Comparison of ENCODE assay signal across 1 cellular context in the genomic region with DNA sequence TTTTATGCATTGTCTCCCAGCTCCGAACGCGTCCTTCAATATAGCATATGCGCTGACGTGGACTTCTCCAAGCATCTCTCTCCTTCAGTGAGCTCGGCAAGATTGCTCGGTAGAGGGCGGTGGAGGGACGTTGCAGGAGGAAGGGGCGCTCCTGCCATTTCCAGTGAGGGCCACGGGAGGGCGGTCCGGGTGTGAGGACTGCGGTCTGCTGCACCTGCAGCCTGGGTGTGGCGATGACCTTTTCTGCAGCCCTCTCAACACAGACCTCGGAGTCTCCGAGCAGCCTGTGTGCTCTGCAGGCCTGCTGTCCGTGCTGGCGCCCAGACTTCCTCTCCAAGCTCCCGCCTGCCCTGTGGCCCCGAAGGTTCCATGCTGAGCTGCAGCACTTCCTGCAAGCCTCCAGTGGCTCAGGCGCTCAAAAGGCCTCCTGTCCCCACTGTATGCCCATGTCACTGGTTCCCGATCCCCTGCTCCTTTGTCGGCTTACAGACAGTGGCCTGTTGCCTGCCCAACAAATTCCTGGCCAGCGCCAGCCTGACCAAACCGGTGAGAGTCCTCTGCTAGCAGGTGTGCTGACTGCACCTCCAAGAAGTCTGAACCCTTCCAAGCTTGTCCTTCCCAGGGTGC.
TF ChIP-seq lines count a peak whose summit lies in the region.

No MANE protein-coding gene starts in this region.

TF ChIP-seq in HepG2, 621 proteins besides CTCF, POLR2A, EP300 and RAD21 (continued from another document and continues in another):
- TF ChIP-seq, protein P1, sequence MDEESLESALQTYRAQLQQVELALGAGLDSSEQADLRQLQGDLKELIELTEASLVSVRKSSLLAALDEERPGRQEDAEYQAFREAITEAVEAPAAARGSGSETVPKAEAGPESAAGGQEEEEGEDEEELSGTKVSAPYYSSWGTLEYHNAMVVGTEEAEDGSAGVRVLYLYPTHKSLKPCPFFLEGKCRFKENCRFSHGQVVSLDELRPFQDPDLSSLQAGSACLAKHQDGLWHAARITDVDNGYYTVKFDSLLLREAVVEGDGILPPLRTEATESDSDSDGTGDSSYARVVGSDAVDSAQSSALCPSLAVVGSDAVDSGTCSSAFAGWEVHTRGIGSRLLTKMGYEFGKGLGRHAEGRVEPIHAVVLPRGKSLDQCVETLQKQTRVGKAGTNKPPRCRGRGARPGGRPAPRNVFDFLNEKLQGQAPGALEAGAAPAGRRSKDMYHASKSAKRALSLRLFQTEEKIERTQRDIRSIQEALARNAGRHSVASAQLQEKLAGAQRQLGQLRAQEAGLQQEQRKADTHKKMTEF (CRISPR knock-in tag; IDR thresholded peaks at IDR 0.05): peak; percentile 37; the same call in 1 of the 2 replicates
- TF ChIP-seq ZNF121 (CRISPR knock-in tag; IDR thresholded peaks at IDR 0.05): no peak
- TF ChIP-seq ZNF737 (CRISPR knock-in tag; IDR thresholded peaks at IDR 0.05; ENCODE audit: borderline replicate concordance): no peak
- TF ChIP-seq CBFB (CRISPR knock-in tag; IDR thresholded peaks at IDR 0.05): 0 out of 2 replicates have a peak, but pooled peaks have one; percentile 47
- peak; percentile 57; the same call in 1 of the 2 replicates for TF ChIP-seq MIER3 (CRISPR knock-in tag; IDR thresholded peaks at IDR 0.05; ENCODE audit: borderline replicate concordance)
- TF ChIP-seq AHR (CRISPR knock-in tag; IDR thresholded peaks at IDR 0.05): no peak
- TF ChIP-seq, protein P2, sequence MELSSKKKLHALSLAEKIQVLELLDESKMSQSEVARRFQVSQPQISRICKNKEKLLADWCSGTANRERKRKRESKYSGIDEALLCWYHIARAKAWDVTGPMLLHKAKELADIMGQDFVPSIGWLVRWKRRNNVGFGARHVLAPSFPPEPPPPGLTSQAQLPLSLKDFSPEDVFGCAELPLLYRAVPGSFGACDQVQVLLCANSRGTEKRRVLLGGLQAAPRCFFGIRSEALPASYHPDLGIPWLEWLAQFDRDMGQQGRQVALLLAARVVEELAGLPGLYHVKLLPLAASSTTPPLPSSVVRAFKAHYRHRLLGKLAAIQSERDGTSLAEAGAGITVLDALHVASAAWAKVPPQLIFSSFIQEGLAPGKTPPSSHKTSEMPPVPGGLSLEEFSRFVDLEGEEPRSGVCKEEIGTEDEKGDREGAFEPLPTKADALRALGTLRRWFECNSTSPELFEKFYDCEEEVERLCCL (CRISPR knock-in tag; IDR thresholded peaks at IDR 0.05; ENCODE audit: borderline replicate concordance): no peak
- TF ChIP-seq ZNF839 (CRISPR knock-in tag; IDR thresholded peaks at IDR 0.05; ENCODE audit: borderline replicate concordance): no peak; the same call in 1 of the 2 replicates
- peak; percentile 94 for TF ChIP-seq SMC3 (IDR thresholded peaks at IDR 0.05; ENCODE audit: low read length)
- TF ChIP-seq EZH2 (conservative IDR thresholded peaks at IDR 0.05; ENCODE audit: low read depth, low read length): no peak
- TF ChIP-seq YEATS2 (CRISPR knock-in tag; IDR thresholded peaks at IDR 0.05; ENCODE audit: borderline replicate concordance): peak; percentile 58; the same call in 1 of the 2 replicates
- TF ChIP-seq, protein P3, sequence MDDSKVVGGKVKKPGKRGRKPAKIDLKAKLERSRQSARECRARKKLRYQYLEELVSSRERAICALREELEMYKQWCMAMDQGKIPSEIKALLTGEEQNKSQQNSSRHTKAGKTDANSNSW (CRISPR knock-in tag; IDR thresholded peaks at IDR 0.05; ENCODE audit: borderline replicate concordance): no peak
- no peak for TF ChIP-seq ZNF672 (CRISPR knock-in tag; IDR thresholded peaks at IDR 0.05)
- TF ChIP-seq MATR3 (CRISPR knock-in tag; IDR thresholded peaks at IDR 0.05): no peak
- TF ChIP-seq, protein P4, sequence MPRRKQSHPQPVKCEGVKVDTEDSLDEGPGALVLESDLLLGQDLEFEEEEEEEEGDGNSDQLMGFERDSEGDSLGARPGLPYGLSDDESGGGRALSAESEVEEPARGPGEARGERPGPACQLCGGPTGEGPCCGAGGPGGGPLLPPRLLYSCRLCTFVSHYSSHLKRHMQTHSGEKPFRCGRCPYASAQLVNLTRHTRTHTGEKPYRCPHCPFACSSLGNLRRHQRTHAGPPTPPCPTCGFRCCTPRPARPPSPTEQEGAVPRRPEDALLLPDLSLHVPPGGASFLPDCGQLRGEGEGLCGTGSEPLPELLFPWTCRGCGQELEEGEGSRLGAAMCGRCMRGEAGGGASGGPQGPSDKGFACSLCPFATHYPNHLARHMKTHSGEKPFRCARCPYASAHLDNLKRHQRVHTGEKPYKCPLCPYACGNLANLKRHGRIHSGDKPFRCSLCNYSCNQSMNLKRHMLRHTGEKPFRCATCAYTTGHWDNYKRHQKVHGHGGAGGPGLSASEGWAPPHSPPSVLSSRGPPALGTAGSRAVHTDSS (CRISPR knock-in tag; conservative IDR thresholded peaks at IDR 0.05): no peak
- no peak for TF ChIP-seq MED8 (CRISPR knock-in tag; IDR thresholded peaks at IDR 0.05; ENCODE audit: insufficient replicate concordance)
- no peak for TF ChIP-seq HOXA9 (CRISPR knock-in tag; IDR thresholded peaks at IDR 0.05; ENCODE audit: borderline replicate concordance)
- TF ChIP-seq ZNF230 (CRISPR knock-in tag; IDR thresholded peaks at IDR 0.05): no peak
- TF ChIP-seq, protein P5, sequence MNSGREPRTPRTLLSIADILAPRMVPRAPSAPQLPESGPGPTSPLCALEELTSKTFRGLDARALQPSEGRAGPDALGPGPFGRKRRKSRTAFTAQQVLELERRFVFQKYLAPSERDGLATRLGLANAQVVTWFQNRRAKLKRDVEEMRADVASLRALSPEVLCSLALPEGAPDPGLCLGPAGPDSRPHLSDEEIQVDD (CRISPR knock-in tag; IDR thresholded peaks at IDR 0.05; ENCODE audit: borderline replicate concordance): no peak
- TF ChIP-seq, protein P6, sequence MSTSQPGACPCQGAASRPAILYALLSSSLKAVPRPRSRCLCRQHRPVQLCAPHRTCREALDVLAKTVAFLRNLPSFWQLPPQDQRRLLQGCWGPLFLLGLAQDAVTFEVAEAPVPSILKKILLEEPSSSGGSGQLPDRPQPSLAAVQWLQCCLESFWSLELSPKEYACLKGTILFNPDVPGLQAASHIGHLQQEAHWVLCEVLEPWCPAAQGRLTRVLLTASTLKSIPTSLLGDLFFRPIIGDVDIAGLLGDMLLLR (CRISPR knock-in tag; IDR thresholded peaks at IDR 0.05): no peak
- TF ChIP-seq SAFB2 (CRISPR knock-in tag; IDR thresholded peaks at IDR 0.05; ENCODE audit: borderline replicate concordance, low read depth): no peak
- no peak for TF ChIP-seq NFRKB (IDR thresholded peaks at IDR 0.05)
- TF ChIP-seq GTF3A (CRISPR knock-in tag; conservative IDR thresholded peaks at IDR 0.05): no peak
- TF ChIP-seq, protein P7, sequence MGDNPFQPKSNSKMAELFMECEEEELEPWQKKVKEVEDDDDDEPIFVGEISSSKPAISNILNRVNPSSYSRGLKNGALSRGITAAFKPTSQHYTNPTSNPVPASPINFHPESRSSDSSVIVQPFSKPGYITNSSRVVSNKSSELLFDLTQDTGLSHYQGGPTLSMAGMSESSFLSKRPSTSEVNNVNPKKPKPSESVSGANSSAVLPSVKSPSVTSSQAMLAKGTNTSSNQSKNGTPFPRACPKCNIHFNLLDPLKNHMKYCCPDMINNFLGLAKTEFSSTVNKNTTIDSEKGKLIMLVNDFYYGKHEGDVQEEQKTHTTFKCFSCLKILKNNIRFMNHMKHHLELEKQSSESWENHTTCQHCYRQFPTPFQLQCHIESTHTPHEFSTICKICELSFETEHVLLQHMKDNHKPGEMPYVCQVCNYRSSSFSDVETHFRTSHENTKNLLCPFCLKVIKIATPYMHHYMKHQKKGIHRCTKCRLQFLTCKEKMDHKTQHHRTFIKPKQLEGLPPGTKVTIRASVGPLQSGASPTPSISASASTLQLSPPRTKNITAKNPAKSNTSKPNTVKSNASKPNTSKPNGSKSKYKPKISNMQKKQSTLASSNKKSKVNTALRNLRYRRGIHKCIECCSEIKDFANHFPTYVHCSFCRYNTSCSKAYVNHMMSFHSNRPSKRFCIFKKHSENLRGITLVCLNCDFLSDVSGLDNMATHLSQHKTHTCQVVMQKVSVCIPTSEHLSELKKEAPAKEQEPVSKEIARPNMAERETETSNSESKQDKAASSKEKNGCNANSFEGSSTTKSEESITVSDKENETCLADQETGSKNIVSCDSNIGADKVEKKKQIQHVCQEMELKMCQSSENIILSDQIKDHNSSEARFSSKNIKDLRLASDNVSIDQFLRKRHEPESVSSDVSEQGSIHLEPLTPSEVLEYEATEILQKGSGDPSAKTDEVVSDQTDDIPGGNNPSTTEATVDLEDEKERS (CRISPR knock-in tag; IDR thresholded peaks at IDR 0.05): no peak
- TF ChIP-seq, protein P8, sequence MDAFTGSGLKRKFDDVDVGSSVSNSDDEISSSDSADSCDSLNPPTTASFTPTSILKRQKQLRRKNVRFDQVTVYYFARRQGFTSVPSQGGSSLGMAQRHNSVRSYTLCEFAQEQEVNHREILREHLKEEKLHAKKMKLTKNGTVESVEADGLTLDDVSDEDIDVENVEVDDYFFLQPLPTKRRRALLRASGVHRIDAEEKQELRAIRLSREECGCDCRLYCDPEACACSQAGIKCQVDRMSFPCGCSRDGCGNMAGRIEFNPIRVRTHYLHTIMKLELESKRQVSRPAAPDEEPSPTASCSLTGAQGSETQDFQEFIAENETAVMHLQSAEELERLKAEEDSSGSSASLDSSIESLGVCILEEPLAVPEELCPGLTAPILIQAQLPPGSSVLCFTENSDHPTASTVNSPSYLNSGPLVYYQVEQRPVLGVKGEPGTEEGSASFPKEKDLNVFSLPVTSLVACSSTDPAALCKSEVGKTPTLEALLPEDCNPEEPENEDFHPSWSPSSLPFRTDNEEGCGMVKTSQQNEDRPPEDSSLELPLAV (CRISPR knock-in tag; conservative IDR thresholded peaks at IDR 0.05; ENCODE audit: low read depth): no peak
- TF ChIP-seq ZNF253 (CRISPR knock-in tag; IDR thresholded peaks at IDR 0.05; ENCODE audit: borderline replicate concordance): no peak
- TF ChIP-seq, protein P9, sequence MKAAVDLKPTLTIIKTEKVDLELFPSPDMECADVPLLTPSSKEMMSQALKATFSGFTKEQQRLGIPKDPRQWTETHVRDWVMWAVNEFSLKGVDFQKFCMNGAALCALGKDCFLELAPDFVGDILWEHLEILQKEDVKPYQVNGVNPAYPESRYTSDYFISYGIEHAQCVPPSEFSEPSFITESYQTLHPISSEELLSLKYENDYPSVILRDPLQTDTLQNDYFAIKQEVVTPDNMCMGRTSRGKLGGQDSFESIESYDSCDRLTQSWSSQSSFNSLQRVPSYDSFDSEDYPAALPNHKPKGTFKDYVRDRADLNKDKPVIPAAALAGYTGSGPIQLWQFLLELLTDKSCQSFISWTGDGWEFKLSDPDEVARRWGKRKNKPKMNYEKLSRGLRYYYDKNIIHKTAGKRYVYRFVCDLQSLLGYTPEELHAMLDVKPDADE (CRISPR knock-in tag; IDR thresholded peaks at IDR 0.05): no peak
- no peak for TF ChIP-seq ASH2L (IDR thresholded peaks at IDR 0.05; ENCODE audit: insufficient read length, low read depth, low read length)
- TF ChIP-seq SIX1 (CRISPR knock-in tag; IDR thresholded peaks at IDR 0.05; ENCODE audit: borderline replicate concordance): no peak
- no peak for TF ChIP-seq ZNF615 (CRISPR knock-in tag; IDR thresholded peaks at IDR 0.05; ENCODE audit: borderline replicate concordance)
- TF ChIP-seq RXRA (CRISPR knock-in tag; IDR thresholded peaks at IDR 0.05): peak; percentile 23
- no peak for TF ChIP-seq KDM4B (CRISPR knock-in tag; IDR thresholded peaks at IDR 0.05)
- TF ChIP-seq BCL6 (CRISPR knock-in tag; IDR thresholded peaks at IDR 0.05): no peak
- no peak for TF ChIP-seq ZFY (CRISPR knock-in tag; IDR thresholded peaks at IDR 0.05)
- peak; percentile 46; the same call in 1 of the 2 replicates for TF ChIP-seq ZNF768 (CRISPR knock-in tag; IDR thresholded peaks at IDR 0.05)
- TF ChIP-seq NFIB (CRISPR knock-in tag; IDR thresholded peaks at IDR 0.05; ENCODE audit: borderline replicate concordance): no peak
- TF ChIP-seq ONECUT2 (CRISPR knock-in tag; IDR thresholded peaks at IDR 0.05): no peak
- TF ChIP-seq KDM2A (CRISPR knock-in tag; IDR thresholded peaks at IDR 0.05; ENCODE audit: borderline replicate concordance, low read depth): peak; percentile 86
- TF ChIP-seq NFKBIZ (CRISPR knock-in tag; IDR thresholded peaks at IDR 0.05): 0 out of 2 replicates have a peak, but pooled peaks have one; percentile 34
- TF ChIP-seq, protein P10, sequence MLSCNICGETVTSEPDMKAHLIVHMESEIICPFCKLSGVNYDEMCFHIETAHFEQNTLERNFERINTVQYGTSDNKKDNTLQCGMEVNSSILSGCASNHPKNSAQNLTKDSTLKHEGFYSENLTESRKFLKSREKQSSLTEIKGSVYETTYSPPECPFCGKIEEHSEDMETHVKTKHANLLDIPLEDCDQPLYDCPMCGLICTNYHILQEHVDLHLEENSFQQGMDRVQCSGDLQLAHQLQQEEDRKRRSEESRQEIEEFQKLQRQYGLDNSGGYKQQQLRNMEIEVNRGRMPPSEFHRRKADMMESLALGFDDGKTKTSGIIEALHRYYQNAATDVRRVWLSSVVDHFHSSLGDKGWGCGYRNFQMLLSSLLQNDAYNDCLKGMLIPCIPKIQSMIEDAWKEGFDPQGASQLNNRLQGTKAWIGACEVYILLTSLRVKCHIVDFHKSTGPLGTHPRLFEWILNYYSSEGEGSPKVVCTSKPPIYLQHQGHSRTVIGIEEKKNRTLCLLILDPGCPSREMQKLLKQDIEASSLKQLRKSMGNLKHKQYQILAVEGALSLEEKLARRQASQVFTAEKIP (CRISPR knock-in tag; IDR thresholded peaks at IDR 0.05; ENCODE audit: borderline replicate concordance): no peak
- TF ChIP-seq MIXL1 (CRISPR knock-in tag; IDR thresholded peaks at IDR 0.05): no peak
- no peak for TF ChIP-seq ETV6 (CRISPR knock-in tag; conservative IDR thresholded peaks at IDR 0.05)
- TF ChIP-seq, protein P11, sequence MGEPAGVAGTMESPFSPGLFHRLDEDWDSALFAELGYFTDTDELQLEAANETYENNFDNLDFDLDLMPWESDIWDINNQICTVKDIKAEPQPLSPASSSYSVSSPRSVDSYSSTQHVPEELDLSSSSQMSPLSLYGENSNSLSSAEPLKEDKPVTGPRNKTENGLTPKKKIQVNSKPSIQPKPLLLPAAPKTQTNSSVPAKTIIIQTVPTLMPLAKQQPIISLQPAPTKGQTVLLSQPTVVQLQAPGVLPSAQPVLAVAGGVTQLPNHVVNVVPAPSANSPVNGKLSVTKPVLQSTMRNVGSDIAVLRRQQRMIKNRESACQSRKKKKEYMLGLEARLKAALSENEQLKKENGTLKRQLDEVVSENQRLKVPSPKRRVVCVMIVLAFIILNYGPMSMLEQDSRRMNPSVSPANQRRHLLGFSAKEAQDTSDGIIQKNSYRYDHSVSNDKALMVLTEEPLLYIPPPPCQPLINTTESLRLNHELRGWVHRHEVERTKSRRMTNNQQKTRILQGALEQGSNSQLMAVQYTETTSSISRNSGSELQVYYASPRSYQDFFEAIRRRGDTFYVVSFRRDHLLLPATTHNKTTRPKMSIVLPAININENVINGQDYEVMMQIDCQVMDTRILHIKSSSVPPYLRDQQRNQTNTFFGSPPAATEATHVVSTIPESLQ (CRISPR knock-in tag; conservative IDR thresholded peaks at IDR 0.05): no peak
- peak; percentile 68 for TF ChIP-seq GABPB1 (CRISPR knock-in tag; IDR thresholded peaks at IDR 0.05)
- TF ChIP-seq ZEB1 (IDR thresholded peaks at IDR 0.05; ENCODE audit: insufficient replicate concordance, low read depth): no peak
- TF ChIP-seq NR2F2 (IDR thresholded peaks at IDR 0.05; ENCODE audit: borderline replicate concordance, low read depth): no peak
- TF ChIP-seq ZNF670 (CRISPR knock-in tag; IDR thresholded peaks at IDR 0.05; ENCODE audit: borderline replicate concordance): no peak
- TF ChIP-seq ARID2 (CRISPR knock-in tag; IDR thresholded peaks at IDR 0.05; ENCODE audit: borderline replicate concordance): no peak
